In the genomic region with DNA sequence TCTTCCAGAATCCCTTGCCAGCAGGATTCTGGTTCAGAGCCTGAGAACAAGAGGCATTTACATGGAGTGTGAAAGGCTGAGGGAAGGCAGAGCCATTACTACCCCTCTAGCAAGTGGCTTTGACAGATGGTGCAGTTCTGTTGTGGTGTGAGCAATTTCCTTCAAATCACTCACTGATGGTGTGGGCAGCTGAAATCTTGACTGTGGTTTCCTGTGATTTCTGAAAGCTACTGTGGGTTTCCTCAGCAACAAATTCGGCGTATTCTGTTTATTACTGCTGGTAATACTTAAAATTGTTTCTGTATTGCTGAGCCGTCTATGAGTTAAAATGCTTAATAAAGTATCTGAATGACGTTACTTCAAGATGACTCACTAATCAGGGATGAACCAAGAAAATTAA, we compare ENCODE assay signal across 8 cellular contexts.
A peak's percentile ranks its signal among the peaks of the same experiment; 100 is the strongest.
DNase-seq lines count a peak whose midpoint lies in the region; ATAC-seq, FAIRE-seq and TF ChIP-seq lines count a peak whose summit lies in the region.

No MANE protein-coding gene starts in this region.

- no peaks in the 10 kb centered on the region for H3K36me3 ChIP-seq in bronchial epithelial cell (ENCODE audit: control insufficient read depth, insufficient read depth, low read length)

- DNase-seq in A172 (ENCODE audit: low spot score) = peak; percentile 45
- peak; percentile 71 to 82 for DNase-seq in Kasumi-1 (lab: John Stamatoyannopoulos, UW)
- DNase-seq in bronchial epithelial cell (ENCODE audit: low read depth) = peak; percentile 55
- no peak for DNase-seq in NCI-H774 (lab: John Stamatoyannopoulos, UW)
- no peak for DNase-seq in SW 1271 (lab: John Stamatoyannopoulos, UW)
- no peak for DNase-seq in NCI-H146 (lab: John Stamatoyannopoulos, UW)
- no peak for DNase-seq in NCI-H2196 (lab: John Stamatoyannopoulos, UW; ENCODE audit: unreplicated experiment)

- TF ChIP-seq CTCF in bronchial epithelial cell (IDR thresholded peaks at IDR 0.05; ENCODE audit: insufficient read depth, low read length, severe bottlenecking) = no peak

- no peak for FAIRE-seq in bronchial epithelial cell (lab: Jason Lieb, UNC)

- no peaks in the 10 kb centered on the region for H3K27me3 ChIP-seq in bronchial epithelial cell (ENCODE audit: control insufficient read depth, insufficient read depth, low read length)

- H3K4me3 ChIP-seq in bronchial epithelial cell (ENCODE audit: low read depth, low read length) = no peak overlapping the region

- ATAC-seq in GM18907 (IDR thresholded peaks at IDR 0.05; ENCODE audit: unreplicated experiment) = peak; percentile 76

Comparison
In these comparisons a context has a peak if more than half of its experiments do, and no peak if none do; other contexts are left out.
1. DNase-seq: peak in A172 (single experiment), Kasumi-1 (2 of 2) and bronchial epithelial cell (single experiment); none in NCI-H774 (single experiment), SW 1271 (0 of 2), NCI-H146 (single experiment) and NCI-H2196 (single experiment).